In the genomic region with DNA sequence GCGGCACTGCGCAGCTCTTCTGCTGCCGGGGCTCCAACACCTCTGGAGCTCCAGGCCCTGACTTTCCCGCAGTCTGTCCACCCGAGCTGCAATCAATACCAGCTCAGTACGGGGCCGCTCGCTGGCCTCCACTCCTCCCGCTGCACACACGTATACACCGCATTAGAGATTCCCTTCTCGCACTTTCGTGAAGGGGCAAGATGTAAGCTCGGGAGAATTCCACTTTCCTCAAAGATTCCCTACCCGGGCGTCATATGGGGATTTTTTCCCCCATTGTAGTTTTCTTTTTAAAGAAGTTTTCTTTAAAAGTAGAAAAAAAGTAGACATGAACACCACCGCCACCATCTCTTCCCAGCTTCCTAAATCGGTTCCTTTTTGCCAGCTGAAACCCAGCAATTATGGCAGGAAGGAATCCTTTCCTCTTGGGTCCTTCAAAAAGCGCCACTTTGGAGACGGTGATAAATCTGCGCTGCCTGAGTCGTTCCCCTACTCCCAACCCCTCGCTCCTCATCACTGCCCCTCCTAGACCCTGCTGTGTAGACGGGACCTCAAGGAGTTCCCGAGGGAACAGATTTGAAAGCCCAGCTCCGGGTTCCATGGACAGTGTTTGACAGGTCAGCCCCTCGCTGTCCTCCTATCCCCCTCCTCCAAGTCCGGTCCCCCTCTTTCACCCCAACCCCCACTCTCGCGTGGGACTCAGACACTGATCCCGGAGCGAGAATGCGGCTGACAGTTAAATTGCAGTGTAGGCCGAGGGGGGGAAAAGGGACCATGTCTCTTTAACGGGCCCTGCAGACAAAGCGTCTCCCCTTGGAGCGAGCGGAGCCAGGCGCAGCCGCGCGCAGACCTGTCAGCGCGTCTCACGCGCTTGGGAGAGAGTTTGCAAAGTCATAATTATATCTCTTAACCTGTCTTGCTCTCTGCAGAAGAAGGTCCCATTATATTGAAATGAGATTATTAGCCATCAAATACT, we compare ENCODE assay signal across 12 cellular contexts. TPM values are rescaled to one million over a fixed set of nuclear protein-coding genes. Genes with fewer than 3 reads are reported as not detected.
DNase-seq lines count a peak whose midpoint lies in the region; ATAC-seq and TF ChIP-seq lines count a peak whose summit lies in the region.
"Had no signal": no experiment of that assay in that cellular context is flagged by ENCODE, and none has a peak within 500 bp of the region (broad histone marks: within the 10 kb centered on the region; RNA-seq: fewer than 3 reads in every experiment).

No MANE protein-coding gene starts in this region.

- CTCF ChIA-PET in CD8-positive, alpha-beta memory T cell (lab: Charles Lee): interaction anchor here (0.9 kb wide), 1 partner anchor 40 kb away, joined by 5 read pairs; no protein-coding TSS in a partner anchor

- H2AFZ ChIP-seq in GM23248: no peak overlapping the region

- no peak for ATAC-seq in natural killer cell treated with Interleukin-12 subunit alpha and Interleukin-12 subunit beta and Interleukin-15 and Interleukin-18, amount 100 ng/mL, for 72 hours

- H3K4me3 Mint-ChIP-seq in CD8-positive, alpha-beta memory T cell: peak overlapping the region in 6 of 7 donors; percentile 22 to 68 (median 40)
- H3K4me3 Mint-ChIP-seq in natural killer cell treated with Interleukin-12 subunit alpha and Interleukin-12 subunit beta and Interleukin-15 and Interleukin-18, amount 100 ng/mL, for 72 hours: peak overlapping the region; percentile 44

- DNase-seq in CD8-positive, alpha-beta memory T cell: no peak
- DNase-seq in GM23248 (peak; percentile 7), choroid plexus epithelial cell (ENCODE audit: low read depth) (peak; percentile 35), colonic mucosa (no peak), NCI-H2196 (lab: John Stamatoyannopoulos, UW; ENCODE audit: unreplicated experiment) (no peak), GDM1 (lab: John Stamatoyannopoulos, UW) (no peak), midbrain (lab: John Stamatoyannopoulos, UW) (no peak)
- no peak for DNase-seq in natural killer cell treated with Interleukin-12 subunit alpha and Interleukin-12 subunit beta and Interleukin-15 and Interleukin-18, amount 100 ng/mL, for 72 hours (ENCODE audit: low spot score)
- DNase-seq: activated CD4-positive, alpha-beta T cell treated with anti-CD3 and anti-CD28 coated beads for 48 hours had no signal

- H3F3A ChIP-seq in GM23248 (ENCODE audit: insufficient read depth): no peaks in the 10 kb centered on the region

- in situ Hi-C loops in GM23248 (cut with MboI): loop anchor here (25.0 kb wide), 1 partner anchor 662 kb away; no protein-coding TSS in a partner anchor

- no peaks in the 10 kb centered on the region for H4K20me1 ChIP-seq in GM23248 (ENCODE audit: insufficient read depth)

- H3K27ac ChIP-seq in CD8-positive, alpha-beta memory T cell (ENCODE audit: low read depth, low read length): no peak overlapping the region
- H3K27ac ChIP-seq in GM23248 (no peak overlapping the region), colonic mucosa (no peak overlapping the region)
- H3K27ac ChIP-seq: HL-60 had no signal

- no peak overlapping the region for H3K4me2 ChIP-seq in GM23248 (ENCODE audit: unreplicated experiment)

- H3K4me1 ChIP-seq in CD8-positive, alpha-beta memory T cell (ENCODE audit: insufficient read depth, low read length): peaks cover 13% of the 10 kb centered on the region
- H3K4me1 ChIP-seq in GM23248 (ENCODE audit: insufficient read depth): no peaks in the 10 kb centered on the region
- H3K4me1 ChIP-seq in colonic mucosa: peaks cover 4% of the 10 kb centered on the region

- H3K9ac ChIP-seq in GM23248 (no peak overlapping the region), colonic mucosa (ENCODE audit: low read depth in 2 of 2, low read length in 2 of 2) (no peak overlapping the region)

- H3K9me3 Mint-ChIP-seq in CD8-positive, alpha-beta memory T cell: peaks cover 0 to 2% (median 0%) of the 10 kb centered on the region in 5 donors
- H3K9me3 Mint-ChIP-seq in natural killer cell treated with Interleukin-12 subunit alpha and Interleukin-12 subunit beta and Interleukin-15 and Interleukin-18, amount 100 ng/mL, for 72 hours: no peaks in the 10 kb centered on the region

- no peaks in the 10 kb centered on the region for H3K9me2 ChIP-seq in GM23248 (ENCODE audit: insufficient read depth)

- POLR2A ChIA-PET in CD8-positive, alpha-beta memory T cell (lab: Charles Lee): no interaction called here

- WGBS in GM23248 (ENCODE audit: low coverage in 1 of 2, low lambda C conversion rate in 2 of 2, missing lambda C conversion rate in 2 of 2), 2 experiments: 7 to 8% methylated on average over 45 to 46 of the region's 46 CpGs

- H3K79me2 ChIP-seq in GM23248 (ENCODE audit: insufficient read depth): no peaks in the 10 kb centered on the region

- H3K27me3 Mint-ChIP-seq in CD8-positive, alpha-beta memory T cell: peaks cover 67 to 81% of the 10 kb centered on the region in 2 donors
- H3K27me3 Mint-ChIP-seq in natural killer cell treated with Interleukin-12 subunit alpha and Interleukin-12 subunit beta and Interleukin-15 and Interleukin-18, amount 100 ng/mL, for 72 hours: peaks cover 56 to 75% of the 10 kb centered on the region in 2 donors

- H3K4me3 ChIP-seq in CD8-positive, alpha-beta memory T cell (ENCODE audit: low read length): no peak overlapping the region
- H3K4me3 ChIP-seq in GM23248 (no peak overlapping the region), choroid plexus epithelial cell (ENCODE audit: low read depth, low read length) (no peak overlapping the region), colonic mucosa (no peak overlapping the region)

- no peaks in the 10 kb centered on the region for H3K36me3 ChIP-seq in CD8-positive, alpha-beta memory T cell (ENCODE audit: insufficient read depth, low read length)
- H3K36me3 ChIP-seq in GM23248 (ENCODE audit: low read depth) (no peaks in the 10 kb centered on the region), colonic mucosa (no peaks in the 10 kb centered on the region)

- no peak overlapping the region for H3K27ac Mint-ChIP-seq in CD8-positive, alpha-beta memory T cell
- no peak overlapping the region for H3K27ac Mint-ChIP-seq in natural killer cell treated with Interleukin-12 subunit alpha and Interleukin-12 subunit beta and Interleukin-15 and Interleukin-18, amount 100 ng/mL, for 72 hours

- TF ChIP-seq CTCF in choroid plexus epithelial cell (conservative IDR thresholded peaks at IDR 0.05; ENCODE audit: low read depth, low read length) (no peak), colonic mucosa (IDR thresholded peaks at IDR 0.05) (no peak)

- no peaks in the 10 kb centered on the region for H3K9me3 ChIP-seq in CD8-positive, alpha-beta memory T cell (ENCODE audit: low read length)
- H3K9me3 ChIP-seq in GM23248 (ENCODE audit: low read depth): no peaks in the 10 kb centered on the region
- no peaks in the 10 kb centered on the region for H3K9me3 ChIP-seq in colonic mucosa

- peaks cover 25 to 40% (median 27%) of the 10 kb centered on the region in 3 donors for H3K4me1 Mint-ChIP-seq in CD8-positive, alpha-beta memory T cell
- H3K4me1 Mint-ChIP-seq in natural killer cell treated with Interleukin-12 subunit alpha and Interleukin-12 subunit beta and Interleukin-15 and Interleukin-18, amount 100 ng/mL, for 72 hours (ENCODE audit: low read depth in 2 of 2): peaks cover 25 to 31% of the 10 kb centered on the region in 2 donors

- intact Hi-C loops in colonic mucosa (cut with DNase I): no loop called here

- no peaks in the 10 kb centered on the region for H3K36me3 Mint-ChIP-seq in CD8-positive, alpha-beta memory T cell
- H3K36me3 Mint-ChIP-seq in natural killer cell treated with Interleukin-12 subunit alpha and Interleukin-12 subunit beta and Interleukin-15 and Interleukin-18, amount 100 ng/mL, for 72 hours: no peaks in the 10 kb centered on the region

- H3K27me3 ChIP-seq in CD8-positive, alpha-beta memory T cell (ENCODE audit: insufficient read depth, low read length, poor library complexity, severe bottlenecking): peaks cover 51% of the 10 kb centered on the region
- peaks cover 85% of the 10 kb centered on the region for H3K27me3 ChIP-seq in GM23248 (replicated peaks; ENCODE audit: insufficient read depth)
- peaks cover 65% of the 10 kb centered on the region for H3K27me3 ChIP-seq in colonic mucosa

RNA-seq across cellular contexts. Expression of a gene that starts 39.5 kb away (rescaled TPM):
- total RNA-seq in CD8-positive, alpha-beta memory T cell: not detected
- polyA plus RNA-seq in CD8-positive, alpha-beta memory T cell: not detected
- not detected in 2 replicates for total RNA-seq in GM23248 (2014; rRNA removed; shearing (Covaris generic))
- polyA plus RNA-seq in GM23248 (2016; fragmentation: Nextera tagmentation; extraction: Ambion mirVana): not detected in 2 replicates
- 1 to 10 TPM in 1 of 2 donors, not detected in 1; 1.0 TPM for total RNA-seq in natural killer cell treated with Interleukin-12 subunit alpha and Interleukin-12 subunit beta and Interleukin-15 and Interleukin-18, amount 100 ng/mL, for 72 hours
- total RNA-seq in colonic mucosa: not detected
- total RNA-seq: lung microvascular endothelial cell, subcutaneous adipose tissue had no signal

Comparison
In these comparisons a context has a peak if more than half of its experiments do, and no peak if none do; other contexts are left out.
1. DNase-seq: peak in GM23248 (single experiment) and choroid plexus epithelial cell (single experiment); none in CD8-positive, alpha-beta memory T cell (0 of 5), natural killer cell treated with Interleukin-12 subunit alpha and Interleukin-12 subunit beta and Interleukin-15 and Interleukin-18, amount 100 ng/mL, for 72 hours (single experiment), colonic mucosa (single experiment), NCI-H2196 (single experiment), GDM1 (single experiment) and midbrain (single experiment).